In genomic region chr12:130331146-130331545, GRCh38 we compare ENCODE assay signal across 39 cellular contexts. TPM values are rescaled to one million over a fixed set of nuclear protein-coding genes. Genes with fewer than 3 reads are reported as not detected.
"Had no signal": no experiment of that assay in that cellular context is flagged by ENCODE, and none has a peak within 500 bp of the region (broad histone marks: within the 10 kb centered on the region; RNA-seq: fewer than 3 reads in every experiment).

No MANE protein-coding gene starts in this region.

- H3K4me1 Mint-ChIP-seq: activated naive CD8-positive, alpha-beta T cell treated with anti-CD3 and anti-CD28 coated beads, Interleukin-2, amount 10 ng/mL, durations not matched to agents 7 days and 5 days; activated T-helper 17 cell treated with anti-CD3 and anti-CD28 coated beads, Interleukin-2, amount 50 U/mL, for 72 hours had no signal

- DNase-seq: activated CD4-positive, alpha-beta T cell treated with anti-CD3 and anti-CD28 coated beads for 1 hour; activated CD4-positive, alpha-beta T cell treated with anti-CD3 and anti-CD28 coated beads for 48 hours; activated CD4-positive, CD25-positive, alpha-beta regulatory T cell; activated CD8-positive, alpha-beta T cell treated with anti-CD3 and anti-CD28 coated beads for 36 hours; activated effector memory CD4-positive, alpha-beta T cell treated with anti-CD3 and anti-CD28 coated beads, Interleukin-2, amount 50 U/mL, for 16 hours; activated naive CD4-positive, alpha-beta T cell; activated naive CD4-positive, alpha-beta T cell treated with anti-CD3 and anti-CD28 coated beads, Interleukin-2, amount 50 U/mL, for 16 hours; activated naive CD8-positive, alpha-beta T cell treated with anti-CD3 and anti-CD28 coated beads, Interleukin-2, amount 10 ng/mL, durations not matched to agents 7 days and 5 days; activated T-cell treated with anti-CD3 and anti-CD28 coated beads, Interleukin-2, amount 50 U/mL, for 1 hour; activated T-cell treated with anti-CD3 and anti-CD28 coated beads, Interleukin-2, amount 50 U/mL, for 72 hours; adrenal gland; body of pancreas; Kasumi-1; KBM-7; MG63; NCI-H1092; NCI-H1436 treated with DMSO at 0.1 percent for 48 hours; NCI-H187; NCI-H2029 treated with DMSO at 0.1 percent for 48 hours; NCI-H2107; NCI-H2171; NCI-H510A; NCI-H526; NCI-H748 treated with DMSO at 0.1 percent for 48 hours; PC-9; SIG-M5; SW 1271; T-helper 1 cell; T-helper 2 cell; T-helper 9 cell had no signal

- H3K4me1 ChIP-seq: adrenal gland, body of pancreas, breast epithelium had no signal

- H3K27ac Mint-ChIP-seq: activated CD8-positive, alpha-beta T cell treated with anti-CD3 and anti-CD28 coated beads for 36 hours; activated naive CD8-positive, alpha-beta T cell treated with anti-CD3 and anti-CD28 coated beads, Interleukin-2, amount 10 ng/mL, durations not matched to agents 7 days and 5 days; activated T-cell treated with anti-CD3 and anti-CD28 coated beads, Interleukin-2, amount 50 U/mL, for 72 hours; activated T-helper 17 cell treated with anti-CD3 and anti-CD28 coated beads, Interleukin-2, amount 50 U/mL, for 72 hours had no signal

- H3K9me3 Mint-ChIP-seq: activated CD8-positive, alpha-beta T cell treated with anti-CD3 and anti-CD28 coated beads for 36 hours; activated naive CD8-positive, alpha-beta T cell treated with anti-CD3 and anti-CD28 coated beads, Interleukin-2, amount 10 ng/mL, durations not matched to agents 7 days and 5 days; activated T-cell treated with anti-CD3 and anti-CD28 coated beads, Interleukin-2, amount 50 U/mL, for 72 hours; activated T-helper 17 cell treated with anti-CD3 and anti-CD28 coated beads, Interleukin-2, amount 50 U/mL, for 72 hours had no signal

- H3K36me3 Mint-ChIP-seq: activated naive CD8-positive, alpha-beta T cell treated with anti-CD3 and anti-CD28 coated beads, Interleukin-2, amount 10 ng/mL, durations not matched to agents 7 days and 5 days had no signal

- H3K4me3 Mint-ChIP-seq: activated CD8-positive, alpha-beta T cell treated with anti-CD3 and anti-CD28 coated beads for 36 hours; activated naive CD8-positive, alpha-beta T cell treated with anti-CD3 and anti-CD28 coated beads, Interleukin-2, amount 10 ng/mL, durations not matched to agents 7 days and 5 days; activated T-cell treated with anti-CD3 and anti-CD28 coated beads, Interleukin-2, amount 50 U/mL, for 72 hours; activated T-helper 17 cell treated with anti-CD3 and anti-CD28 coated beads, Interleukin-2, amount 50 U/mL, for 72 hours had no signal

- ATAC-seq: activated CD8-positive, alpha-beta T cell treated with anti-CD3 and anti-CD28 coated beads for 36 hours; activated T-cell treated with anti-CD3 and anti-CD28 coated beads, Interleukin-2, amount 50 U/mL, for 72 hours; activated T-helper 17 cell treated with anti-CD3 and anti-CD28 coated beads, Interleukin-2, amount 50 U/mL, for 72 hours; body of pancreas; Right ventricle myocardium inferior had no signal

- H3K36me3 ChIP-seq: adrenal gland, breast epithelium, MG63 had no signal

- H3K9me3 ChIP-seq: adrenal gland, body of pancreas, breast epithelium, MG63 had no signal

- H3K4me3 ChIP-seq: adrenal gland, body of pancreas, breast epithelium, MG63, PC-9 had no signal

- H3K4me2 ChIP-seq: PC-9 had no signal

- H2AFZ ChIP-seq: PC-9 had no signal

- H3K27me3 ChIP-seq: adrenal gland, body of pancreas, MG63 had no signal

- H3K27ac ChIP-seq: adrenal gland, body of pancreas, breast epithelium, PC-9, RWPE1, VCaP had no signal

RNA-seq across cellular contexts. Expression of gene PIWIL1, which starts 6.5 kb away (rescaled TPM):
- total RNA-seq: activated CD8-positive, alpha-beta memory T cell treated with anti-CD3 and anti-CD28 coated beads for 36 hours; activated CD8-positive, alpha-beta T cell treated with anti-CD3 and anti-CD28 coated beads for 36 hours; activated naive CD8-positive, alpha-beta T cell treated with anti-CD3 and anti-CD28 coated beads, Interleukin-2, amount 10 ng/mL, durations not matched to agents 7 days and 5 days; activated T-cell treated with anti-CD3 and anti-CD28 coated beads, Interleukin-2, amount 50 U/mL, for 72 hours; activated T-helper 17 cell treated with anti-CD3 and anti-CD28 coated beads, Interleukin-2, amount 50 U/mL, for 72 hours; astrocyte; body of pancreas; cardiac septum; OCI-LY7; PC-9; Right ventricle myocardium inferior had no signal
